In the genomic region with DNA sequence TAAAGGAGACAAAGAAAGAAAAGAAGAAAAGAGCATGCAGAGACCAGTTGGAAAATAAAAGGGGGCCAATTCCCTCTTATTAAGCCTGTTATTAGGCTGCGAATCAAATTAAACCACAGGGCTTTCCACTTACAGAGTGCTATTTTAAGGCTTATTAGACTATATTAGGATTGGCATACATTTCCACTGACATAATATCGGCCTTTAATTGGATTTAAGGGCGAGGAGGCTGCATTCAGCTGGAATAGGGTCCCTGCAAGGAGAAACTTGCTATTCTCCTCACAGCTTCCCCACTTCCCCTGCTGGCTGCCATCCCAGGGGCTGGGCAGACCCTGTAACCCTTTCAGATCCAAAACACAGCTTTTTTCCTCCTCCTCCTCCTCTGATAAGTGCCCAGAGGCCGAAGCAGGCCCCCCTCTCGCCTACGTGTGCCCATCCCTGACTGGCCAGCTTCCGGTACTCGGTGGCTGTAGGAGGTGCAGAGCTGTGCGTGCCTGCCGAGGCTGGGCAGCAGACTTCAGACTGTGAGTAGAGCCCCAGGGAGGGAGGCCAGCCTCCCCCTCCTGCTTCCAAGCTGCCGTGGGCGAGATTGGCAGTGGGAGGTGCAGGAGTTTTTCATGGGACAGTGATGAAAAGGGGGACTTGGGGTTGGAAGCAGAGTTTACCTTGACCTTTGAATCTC, we compare ENCODE assay signal across 18 cellular contexts.
A peak's percentile ranks its signal among the peaks of the same experiment; 100 is the strongest.
DNase-seq lines count a peak whose midpoint lies in the region; ATAC-seq and TF ChIP-seq lines count a peak whose summit lies in the region.
"Had no signal": no experiment of that assay in that cellular context is flagged by ENCODE, and none has a peak within 500 bp of the region (broad histone marks: within the 10 kb centered on the region; RNA-seq: fewer than 3 reads in every experiment).

No MANE protein-coding gene starts in this region.

- ATAC-seq in left ventricle myocardium superior (peak; percentile 35), GM21529 (IDR thresholded peaks at IDR 0.05; ENCODE audit: unreplicated experiment) (no peak)
- ATAC-seq: CD8-positive, alpha-beta T cell had no signal

- no peak overlapping the region for H3K4me3 Mint-ChIP-seq in type B pancreatic cell
- H3K4me3 Mint-ChIP-seq: activated CD4-positive, alpha-beta T cell treated with anti-CD3 and anti-CD28 coated beads, Interleukin-2, amount 10 ng/mL, durations not matched to agents 24 days and 14 days; CD8-positive, alpha-beta T cell had no signal

- intact Hi-C loops in left ventricle myocardium superior (cut with micrococcal nuclease), result no loop called here

- H3K4me1 ChIP-seq in BE2C, result peaks cover 37% of the 10 kb centered on the region

- no peaks in the 10 kb centered on the region for H3K36me3 Mint-ChIP-seq in type B pancreatic cell
- H3K36me3 Mint-ChIP-seq: CD8-positive, alpha-beta T cell had no signal

- H3K9me3 ChIP-seq in BE2C, result no peaks in the 10 kb centered on the region

- TF ChIP-seq CTCF in BE2C (IDR thresholded peaks at IDR 0.05; ENCODE audit: low read depth, low read length) (no peak), type B pancreatic cell (conservative IDR thresholded peaks at IDR 0.05) (no peak)

- H3K27ac Mint-ChIP-seq in type B pancreatic cell, result no peak overlapping the region
- H3K27ac Mint-ChIP-seq: activated CD4-positive, alpha-beta T cell treated with anti-CD3 and anti-CD28 coated beads, Interleukin-2, amount 10 ng/mL, durations not matched to agents 24 days and 14 days; CD8-positive, alpha-beta T cell had no signal

- H3K36me3 ChIP-seq in BE2C, result no peaks in the 10 kb centered on the region

- peak overlapping the region; percentile 48 for H3K27ac ChIP-seq in adipose tissue (ENCODE audit: low read depth, low read length)
- H3K27ac ChIP-seq in skin epidermis, result peak overlapping the region in 15 of 21 experiments; percentile 10 to 83 (median 45)

- H3K4me1 Mint-ChIP-seq in type B pancreatic cell (ENCODE audit: unreplicated experiment), result peaks cover 36% of the 10 kb centered on the region
- H3K4me1 Mint-ChIP-seq: activated CD4-positive, alpha-beta T cell treated with anti-CD3 and anti-CD28 coated beads, Interleukin-2, amount 10 ng/mL, durations not matched to agents 24 days and 14 days had no signal

- H3K27me3 ChIP-seq in BE2C, result no peaks in the 10 kb centered on the region

- H3K27me3 Mint-ChIP-seq in type B pancreatic cell, result peaks cover 24% of the 10 kb centered on the region

- H3K9me3 Mint-ChIP-seq in type B pancreatic cell, result no peaks in the 10 kb centered on the region
- H3K9me3 Mint-ChIP-seq: activated CD4-positive, alpha-beta T cell treated with anti-CD3 and anti-CD28 coated beads, Interleukin-2, amount 10 ng/mL, durations not matched to agents 24 days and 14 days; CD8-positive, alpha-beta T cell had no signal

- H3K4me3 ChIP-seq in BE2C (ENCODE audit: low read depth, low read length) (peak overlapping the region; percentile 31), skin epidermis (no peak overlapping the region)

- DNase-seq in BE2C, result peak; percentile 65
- DNase-seq in left ventricle myocardium superior, result no peak
- no peak for DNase-seq in NCI-H1930 (lab: John Stamatoyannopoulos, UW)
- DNase-seq in type B pancreatic cell (ENCODE audit: extremely low spot score, unreplicated experiment), result no peak
- DNase-seq in activated CD8-positive, alpha-beta memory T cell treated with anti-CD3 and anti-CD28 coated beads for 24 hours, result no peak
- DNase-seq: activated CD4-positive, alpha-beta T cell treated with anti-CD3 and anti-CD28 coated beads, Interleukin-2, amount 10 ng/mL, durations not matched to agents 24 days and 14 days; activated T-cell treated with anti-CD3 and anti-CD28 coated beads for 4 hours; CD8-positive, alpha-beta T cell; glutamatergic neuron; KG1; mammary epithelial cell; NCI-H2029 treated with DMSO at 0.1 percent for 48 hours; SHP77; stimulated activated CD4-positive, alpha-beta T cell treated with anti-CD3 and anti-CD28 coated beads, Interleukin-4, amount 100 ng/mL, for 24 hours; T-helper 1 cell had no signal

- 52 to 65% (median 53%) methylated on average over 11 to 12 of the region's 12 CpGs for WGBS in adipose tissue, 3 donors
